In the genomic region with DNA sequence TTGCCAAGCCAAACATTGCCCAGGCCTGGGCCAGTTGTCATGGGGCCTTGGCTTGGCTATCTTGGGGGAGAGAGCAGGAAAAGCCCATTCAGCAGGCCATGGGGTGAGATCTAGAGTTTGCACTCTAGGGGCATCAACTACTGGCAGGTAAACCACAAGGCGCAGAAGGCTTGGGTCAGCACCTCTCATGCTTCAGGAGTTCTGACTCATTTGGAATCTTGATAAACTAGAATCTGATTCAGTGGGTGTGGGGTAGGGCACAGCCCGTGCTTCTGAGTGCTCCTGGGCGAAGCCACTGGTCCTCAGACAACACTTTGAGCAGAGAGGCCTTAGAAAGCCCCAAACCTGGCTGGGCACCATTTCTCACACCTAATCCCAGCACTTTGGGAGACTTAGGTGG, we compare ENCODE assay signal across 15 cellular contexts.
DNase-seq lines count a peak whose midpoint lies in the region; ATAC-seq, FAIRE-seq and TF ChIP-seq lines count a peak whose summit lies in the region.
"Had no signal": no experiment of that assay in that cellular context is flagged by ENCODE, and none has a peak within 500 bp of the region (broad histone marks: within the 10 kb centered on the region; RNA-seq: fewer than 3 reads in every experiment).

No MANE protein-coding gene starts in this region.

- no peaks in the 10 kb centered on the region for H3K36me3 ChIP-seq in small intestine (ENCODE audit: control insufficient read depth in 2 of 2, insufficient read depth in 2 of 2, low read length in 2 of 2)
- H3K36me3 ChIP-seq in body of pancreas (replicated peaks in 1 of 2; ENCODE audit: insufficient read depth in 1 of 2, low read depth in 2 of 2): no peaks in the 10 kb centered on the region

- WGBS in small intestine, 3 donors: 72 to 79% (median 78%) methylated on average over 3 of the region's 3 CpGs
- WGBS in body of pancreas, 2 donors: 87 to 91% methylated on average over 3 of the region's 3 CpGs

- DNase-seq in SIG-M5 treated with dmso at 0.1 percent for 504 hours (lab: John Stamatoyannopoulos, UW; ENCODE audit: unreplicated experiment): peak; percentile 23
- DNase-seq in SIG-M5 (lab: John Stamatoyannopoulos, UW): no peak
- peak; percentile 58 for DNase-seq in M059J (ENCODE audit: low read depth)
- peak; percentile 20 for DNase-seq in small intestine
- no peak for DNase-seq in GDM1 (lab: John Stamatoyannopoulos, UW)
- DNase-seq in body of pancreas: no peak
- DNase-seq: dermis blood vessel endothelial cell, GF-D8, HCEC 1CT, hippocampal formation, KG1, naive B cell had no signal

- intact Hi-C loops in body of pancreas (cut with DNase I): no loop called here

- FAIRE-seq in small intestine (lab: Jason Lieb, UNC): no peak

- ATAC-seq in GM21619 (IDR thresholded peaks at IDR 0.05; ENCODE audit: unreplicated experiment): peak; percentile 69
- ATAC-seq in HG03139 (IDR thresholded peaks at IDR 0.05; ENCODE audit: unreplicated experiment): no peak
- no peak for ATAC-seq in body of pancreas

- H3K4me1 ChIP-seq in small intestine (ENCODE audit: control insufficient read depth in 2 of 2, insufficient read depth in 1 of 2, low read depth in 1 of 2, low read length in 1 of 2) (no peaks in the 10 kb centered on the region), body of pancreas (no peaks in the 10 kb centered on the region)

- H3K9me3 ChIP-seq in small intestine (ENCODE audit: control insufficient read depth, low read depth) (no peaks in the 10 kb centered on the region), body of pancreas (no peaks in the 10 kb centered on the region)

- TF ChIP-seq CTCF in body of pancreas (IDR thresholded peaks at IDR 0.05): no peak

- H3K4me3 ChIP-seq in small intestine (ENCODE audit: low read depth in 1 of 2, low read length in 2 of 2) (no peak overlapping the region), body of pancreas (no peak overlapping the region)

- no peak for TF ChIP-seq POLR2A in body of pancreas (IDR thresholded peaks at IDR 0.05)

- H3K27ac ChIP-seq in small intestine (ENCODE audit: low read depth in 1 of 2, low read length in 1 of 2) (no peak overlapping the region), body of pancreas (no peak overlapping the region)
- H3K27ac ChIP-seq: 22Rv1 had no signal

- H3K27me3 ChIP-seq in small intestine (ENCODE audit: control insufficient read depth in 2 of 2, insufficient read depth in 2 of 2, low read length in 2 of 2): no peaks in the 10 kb centered on the region
- no peaks in the 10 kb centered on the region for H3K27me3 ChIP-seq in body of pancreas

Comparison
In these comparisons a context has a peak if more than half of its experiments do, and no peak if none do; other contexts are left out.
1. DNase-seq: peak in SIG-M5 treated with dmso at 0.1 percent for 504 hours (single experiment), M059J (single experiment) and small intestine (single experiment); none in SIG-M5 (single experiment), GDM1 (single experiment) and body of pancreas (0 of 4).